In the genomic region with DNA sequence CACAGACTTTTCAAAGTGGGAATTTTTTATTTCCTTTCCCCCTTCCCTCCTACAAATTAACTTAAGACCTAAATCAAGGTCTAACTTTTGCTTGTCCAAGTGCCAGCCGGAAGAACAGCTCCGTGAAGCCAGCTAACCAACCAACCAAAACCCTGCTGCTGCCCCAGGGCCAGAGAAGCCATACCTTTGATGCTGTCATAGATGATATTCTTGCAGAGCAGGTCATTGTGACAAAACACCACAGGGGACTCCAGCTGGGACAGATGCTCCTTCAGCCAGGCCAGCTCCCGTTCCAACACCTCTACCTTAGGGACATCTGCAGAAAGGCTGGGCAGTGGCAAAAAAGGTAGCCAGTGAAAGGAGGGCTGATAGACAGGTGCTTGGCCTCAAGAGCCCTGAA, we compare ENCODE assay signal across 7 cellular contexts. TPM values are rescaled to one million over a fixed set of nuclear protein-coding genes. Genes with fewer than 3 reads are reported as not detected.
"Had no signal": no experiment of that assay in that cellular context is flagged by ENCODE, and none has a peak within 500 bp of the region (broad histone marks: within the 10 kb centered on the region; RNA-seq: fewer than 3 reads in every experiment).

No MANE protein-coding gene starts in this region.

- H3K36me3 Mint-ChIP-seq: IgD-negative memory B cell had no signal

- H3K27ac Mint-ChIP-seq: IgD-negative memory B cell had no signal

- H3K4me1 Mint-ChIP-seq: IgD-negative memory B cell had no signal

- H3K4me3 ChIP-seq: K562 had no signal

- H3K9me3 Mint-ChIP-seq: IgD-negative memory B cell had no signal

- ATAC-seq: K562 had no signal

- DNase-seq: IMR-90, KBM-7, KG1 had no signal

- H3K4me3 Mint-ChIP-seq: IgD-negative memory B cell had no signal

RNA-seq across cellular contexts. Expression of a gene that starts 25.0 kb away (rescaled TPM):
- total RNA-seq: HepG2, HT1080 had no signal

RNA-seq across cellular contexts. Expression of a gene that starts 55.2 kb away (rescaled TPM):
- total RNA-seq: HT1080, K562 had no signal
